In the genomic region with DNA sequence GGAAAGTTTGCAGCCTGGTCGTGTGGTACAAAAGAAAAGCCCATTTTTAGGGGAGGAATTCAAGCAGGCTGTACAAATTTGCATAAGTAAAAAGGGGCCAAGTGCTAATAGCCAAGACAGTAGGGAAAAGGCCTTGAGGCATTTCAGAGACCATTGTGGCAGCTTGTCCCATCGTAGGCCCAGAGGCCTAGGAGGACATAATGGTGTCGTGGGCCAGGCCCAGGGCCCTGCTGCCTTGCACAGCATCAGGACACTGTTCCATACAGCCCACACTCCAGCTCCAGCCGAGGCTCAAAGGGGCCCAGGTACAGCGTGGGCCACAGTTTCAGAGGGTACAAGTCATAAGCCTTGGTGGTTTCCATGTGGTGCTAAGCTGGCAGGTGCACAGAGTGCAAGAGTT, we compare ENCODE assay signal across 25 cellular contexts.
DNase-seq lines count a peak whose midpoint lies in the region; ATAC-seq, FAIRE-seq and TF ChIP-seq lines count a peak whose summit lies in the region.
"Had no signal": no experiment of that assay in that cellular context is flagged by ENCODE, and none has a peak within 500 bp of the region (broad histone marks: within the 10 kb centered on the region; RNA-seq: fewer than 3 reads in every experiment).

No MANE protein-coding gene starts in this region.

- FAIRE-seq in HepG2 (lab: Jason Lieb, UNC): no peak
- no peak for FAIRE-seq in K562 (lab: Jason Lieb, UNC)
- FAIRE-seq: GM12891 had no signal

- no peak for TF ChIP-seq CTCF in HepG2 (CRISPR knock-in tag; IDR thresholded peaks at IDR 0.05)
- TF ChIP-seq CTCF in right lobe of liver (IDR thresholded peaks at IDR 0.05): no peak
- TF ChIP-seq CTCF in HEK293 (tag by site-specific recombination; IDR thresholded peaks at IDR 0.05): no peak
- no peak for TF ChIP-seq CTCF in K562 (IDR thresholded peaks at IDR 0.05 in 2 of 3, conservative IDR thresholded peaks at IDR 0.05 in 1 of 3; ENCODE audit: insufficient read depth in 2 of 3, low read depth in 1 of 3, low read length in 3 of 3)
- no peak for TF ChIP-seq CTCF in PC-9 (conservative IDR thresholded peaks at IDR 0.05)
- TF ChIP-seq CTCF in transverse colon (IDR thresholded peaks at IDR 0.05): no peak

- H3K4me3 Mint-ChIP-seq in T-helper 17 cell: no peak overlapping the region
- H3K4me3 Mint-ChIP-seq: CD14-positive monocyte; CD4-positive, alpha-beta memory T cell; CD4-positive, CD25-positive, alpha-beta regulatory T cell; CD8-positive, alpha-beta memory T cell had no signal

- H3K4me3 ChIP-seq in HepG2 (replicated peaks in 1 of 3; ENCODE audit: insufficient read depth in 1 of 3, low read depth in 2 of 3, low read length in 3 of 3) (no peak overlapping the region), right lobe of liver (no peak overlapping the region), HEK293 (ENCODE audit: low read depth, low read length) (no peak overlapping the region), K562 (no peak overlapping the region), PC-9 (no peak overlapping the region), transverse colon (no peak overlapping the region)
- H3K4me3 ChIP-seq: BLaER1 had no signal

- intact Hi-C loops in HepG2 (cut with micrococcal nuclease; ENCODE audit: unreplicated experiment): no loop called here
- intact Hi-C loops in right lobe of liver (cut with DNase I): no loop called here
- intact Hi-C loops in K562 (cut with micrococcal nuclease): no loop called here
- intact Hi-C loops in PC-9 (cut with micrococcal nuclease; ENCODE audit: unreplicated experiment): no loop called here
- intact Hi-C loops in transverse colon (cut with DNase I; ENCODE audit: low total_unique reads): no loop called here

- H3K79me2 ChIP-seq in HepG2 (ENCODE audit: insufficient read depth, low read length) (no peaks in the 10 kb centered on the region), K562 (ENCODE audit: control insufficient read depth, insufficient read depth, low read length) (no peaks in the 10 kb centered on the region), PC-9 (ENCODE audit: low read depth) (no peaks in the 10 kb centered on the region)

- no peaks in the 10 kb centered on the region for H3K4me1 Mint-ChIP-seq in T-helper 17 cell
- H3K4me1 Mint-ChIP-seq: CD4-positive, alpha-beta memory T cell; CD4-positive, CD25-positive, alpha-beta regulatory T cell had no signal

- H3K9ac ChIP-seq in HepG2 (ENCODE audit: insufficient read depth, low read depth, low read length): no peak overlapping the region
- H3K9ac ChIP-seq in K562 (ENCODE audit: insufficient read depth in 1 of 2, low read depth in 2 of 2, low read length in 2 of 2): no peak overlapping the region
- H3K9ac ChIP-seq: BLaER1 had no signal

- TF ChIP-seq EP300 in HepG2 (IDR thresholded peaks at IDR 0.05; ENCODE audit: low read depth in 2 of 2, low read length in 2 of 2) (no peak), HepG2 (CRISPR knock-in tag; IDR thresholded peaks at IDR 0.05; ENCODE audit: borderline replicate concordance) (no peak), K562 (IDR thresholded peaks at IDR 0.05; ENCODE audit: low read length) (no peak), transverse colon (IDR thresholded peaks at IDR 0.05; ENCODE audit: low read depth) (no peak)

- BruUV-seq in HepG2 (replicated peaks; lab: Mats Ljungman, UMichigan): no TSS peak
- BruUV-seq in K562 (replicated peaks; lab: Mats Ljungman, UMichigan): no TSS peak
- no TSS peak for BruUV-seq in PC-9 (replicated peaks; lab: Mats Ljungman, UMichigan)

- CTCF ChIA-PET in HepG2 (lab: Yijun Ruan, JAX; ENCODE audit: low intra/inter-chr PET ratio, low total read pairs): no interaction called here
- CTCF ChIA-PET in HEK293 (lab: Yijun Ruan, JAX): no interaction called here
- CTCF ChIA-PET in K562 (lab: Yijun Ruan, JAX; ENCODE audit: low intra/inter-chr PET ratio): no interaction called here
- CTCF ChIA-PET in PC-9 (lab: Charles Lee): no interaction called here

- no peaks in the 10 kb centered on the region for H3K9me1 ChIP-seq in K562 (ENCODE audit: control insufficient read depth, insufficient read depth, low read length)

- H3K4me2 ChIP-seq in HepG2 (ENCODE audit: low read depth, low read length) (no peak overlapping the region), K562 (ENCODE audit: insufficient read depth, low read length) (no peak overlapping the region), PC-9 (no peak overlapping the region)
- H3K4me2 ChIP-seq: BLaER1 had no signal

- H4K20me1 ChIP-seq in HepG2 (ENCODE audit: insufficient read depth, low read length): no peaks in the 10 kb centered on the region
- H4K20me1 ChIP-seq in K562 (replicated peaks; ENCODE audit: control insufficient read depth, insufficient read depth, low read length): no peaks in the 10 kb centered on the region
- no peaks in the 10 kb centered on the region for H4K20me1 ChIP-seq in PC-9 (ENCODE audit: insufficient read depth)
- H4K20me1 ChIP-seq: BLaER1 had no signal

- in situ Hi-C loops in HepG2 (cut with HindIII; ENCODE audit: extremely low pct_ligation_motif_present, low pct_unique_long_range_greater_than_20kb): no loop called here
- in situ Hi-C loops in K562 (cut with MboI): no loop called here
- in situ Hi-C loops in transverse colon (cut with MboI; ENCODE audit: low pct_ligation_motif_present in 1 of 4, low pct_unique_long_range_greater_than_20kb in 1 of 4, low sequenced_read_pairs in 3 of 4): no loop called here

- H3K27ac ChIP-seq in HepG2 (ENCODE audit: extremely low read length, insufficient read depth, low read length): no peak overlapping the region
- H3K27ac ChIP-seq in right lobe of liver: no peak overlapping the region
- H3K27ac ChIP-seq in HEK293 (ENCODE audit: extremely low read depth, low read depth, low read length): no peak overlapping the region
- H3K27ac ChIP-seq in K562 (ENCODE audit: extremely low read depth, low read depth, low read length): no peak overlapping the region
- no peak overlapping the region for H3K27ac ChIP-seq in PC-9
- H3K27ac ChIP-seq in transverse colon: no peak overlapping the region
- H3K27ac ChIP-seq: 22Rv1, BLaER1 had no signal

- H3K36me3 Mint-ChIP-seq in T-helper 17 cell (ENCODE audit: low read depth): no peaks in the 10 kb centered on the region
- H3K36me3 Mint-ChIP-seq: CD14-positive monocyte; CD4-positive, alpha-beta memory T cell; CD4-positive, CD25-positive, alpha-beta regulatory T cell had no signal

- H3K9me3 ChIP-seq in HepG2 (ENCODE audit: low read length) (peaks cover 14% of the 10 kb centered on the region), right lobe of liver (no peaks in the 10 kb centered on the region), HEK293 (ENCODE audit: control insufficient read depth, insufficient read depth, low read depth, low read length) (no peaks in the 10 kb centered on the region), K562 (replicated peaks; ENCODE audit: control insufficient read depth, insufficient read depth, low read depth, low read length) (no peaks in the 10 kb centered on the region), T-helper 17 cell (ENCODE audit: control insufficient read depth, low read length, poor library complexity, severe bottlenecking) (no peaks in the 10 kb centered on the region), PC-9 (ENCODE audit: insufficient read depth, low read depth) (peaks cover 11% of the 10 kb centered on the region; the same call in 1 of the 2 replicates), transverse colon (no peaks in the 10 kb centered on the region)
- H3K9me3 ChIP-seq: BE2C had no signal

- POLR2A ChIA-PET in HepG2 (lab: Yijun Ruan, JAX): no interaction called here
- POLR2A ChIA-PET in HEK293 (lab: Yijun Ruan, JAX): no interaction called here
- POLR2A ChIA-PET in K562 (lab: Yijun Ruan, JAX): no interaction called here
- POLR2A ChIA-PET in PC-9 (lab: Charles Lee; ENCODE audit: unreplicated experiment): no interaction called here

- TF ChIP-seq POLR2A in HepG2 (IDR thresholded peaks at IDR 0.05; ENCODE audit: insufficient read depth in 1 of 2, low read depth in 2 of 2, low read length in 2 of 2) (no peak), right lobe of liver (IDR thresholded peaks at IDR 0.05) (no peak), K562 (conservative IDR thresholded peaks at IDR 0.05) (no peak), transverse colon (IDR thresholded peaks at IDR 0.05) (no peak)

- no peaks in the 10 kb centered on the region; a peak in 1 of 5 replicates for H3K27me3 ChIP-seq in HepG2 (ENCODE audit: control insufficient read depth in 1 of 2, insufficient read depth in 2 of 2, low read length in 2 of 2)
- no peaks in the 10 kb centered on the region for H3K27me3 ChIP-seq in right lobe of liver
- peaks cover 0 to 15% of the 10 kb centered on the region in 2 experiments; a peak in 2 of 5 replicates for H3K27me3 ChIP-seq in K562 (ENCODE audit: control insufficient read depth in 2 of 2, insufficient read depth in 2 of 2, low read length in 2 of 2)
- H3K27me3 ChIP-seq in PC-9 (ENCODE audit: insufficient read depth, low read depth): peaks cover 88% of the 10 kb centered on the region
- H3K27me3 ChIP-seq in transverse colon: no peaks in the 10 kb centered on the region
- H3K27me3 ChIP-seq: BE2C, BLaER1 had no signal

- TF ChIP-seq RAD21 in HepG2 (CRISPR knock-in tag; IDR thresholded peaks at IDR 0.05): no peak
- TF ChIP-seq RAD21 in K562 (CRISPR knock-in tag; conservative IDR thresholded peaks at IDR 0.05 in 1 of 2, IDR thresholded peaks at IDR 0.05 in 1 of 2): no peak

- H3F3A ChIP-seq in PC-9 (ENCODE audit: insufficient read depth, low read depth): no peaks in the 10 kb centered on the region

- ATAC-seq in HepG2 (no peak), right lobe of liver (no peak), K562 (no peak), T-helper 17 cell (no peak)

- H3K4me1 ChIP-seq in HepG2 (ENCODE audit: insufficient read depth, low read length) (peaks cover 2% of the 10 kb centered on the region), right lobe of liver (no peaks in the 10 kb centered on the region), HEK293 (ENCODE audit: control insufficient read depth, insufficient read depth, low read length) (no peaks in the 10 kb centered on the region), K562 (replicated peaks in 1 of 2; ENCODE audit: control insufficient read depth in 2 of 2, insufficient read depth in 2 of 2, low read length in 2 of 2) (no peaks in the 10 kb centered on the region), PC-9 (replicated peaks; ENCODE audit: insufficient read depth) (no peaks in the 10 kb centered on the region), transverse colon (no peaks in the 10 kb centered on the region)
- H3K4me1 ChIP-seq: BE2C had no signal

- H2AFZ ChIP-seq in HepG2 (ENCODE audit: low read length) (no peak overlapping the region), K562 (ENCODE audit: low read depth, low read length) (no peak overlapping the region), PC-9 (no peak overlapping the region)

- no peaks in the 10 kb centered on the region for H3K36me3 ChIP-seq in HepG2 (replicated peaks in 1 of 2; ENCODE audit: control insufficient read depth in 1 of 2, insufficient read depth in 2 of 2, low read length in 2 of 2)
- H3K36me3 ChIP-seq in right lobe of liver: no peaks in the 10 kb centered on the region
- H3K36me3 ChIP-seq in HEK293 (ENCODE audit: control insufficient read depth in 2 of 2, insufficient read depth in 1 of 2, low read length in 2 of 2): no peaks in the 10 kb centered on the region
- no peaks in the 10 kb centered on the region for H3K36me3 ChIP-seq in K562 (ENCODE audit: control insufficient read depth, insufficient read depth, low read length)
- H3K36me3 ChIP-seq in PC-9 (ENCODE audit: low read depth): no peaks in the 10 kb centered on the region
- no peaks in the 10 kb centered on the region for H3K36me3 ChIP-seq in transverse colon
- H3K36me3 ChIP-seq: BE2C, BLaER1 had no signal

- DNase-seq in HepG2 (ENCODE audit: low spot score): no peak
- DNase-seq in right lobe of liver: no peak
- no peak for DNase-seq in K562 (ENCODE audit: extremely low read depth in 1 of 4, low spot score in 3 of 4)
- no peak for DNase-seq in T-helper 17 cell
- DNase-seq in PC-9: no peak
- no peak for DNase-seq in transverse colon
- DNase-seq: ACHN; BE2C; C1 segment of cervical spinal cord; CD4-positive, alpha-beta memory T cell; CD4-positive, CD25-positive, alpha-beta regulatory T cell; CD8-positive, alpha-beta memory T cell; COR-L47; DMS 273 treated with DMSO at 0.1 percent for 48 hours; DMS153; DMS53; DMS79; DND-41; EL; GDM1 had no signal

- WGBS in HepG2 (ENCODE audit: low lambda C conversion rate): 2% methylated on average over 2 of the region's 5 CpGs
- 88% methylated on average over 3 of the region's 5 CpGs for WGBS in right lobe of liver (ENCODE audit: insufficient coverage, low coverage, low lambda C conversion rate, missing lambda C conversion rate)
- 0% methylated on average over 5 of the region's 5 CpGs for WGBS in K562 (ENCODE audit: insufficient coverage, low coverage, missing lambda C conversion rate)
- 90 to 100% methylated on average over 1 to 5 of the region's 5 CpGs for WGBS in transverse colon (ENCODE audit: low coverage in 1 of 2), 2 donors

- H3K27me3 Mint-ChIP-seq in T-helper 17 cell: peaks cover 14% of the 10 kb centered on the region

- H3K9me2 ChIP-seq in PC-9 (ENCODE audit: insufficient read depth): no peaks in the 10 kb centered on the region

- H3K27ac Mint-ChIP-seq in T-helper 17 cell: no peak overlapping the region
- H3K27ac Mint-ChIP-seq: CD14-positive monocyte; CD4-positive, alpha-beta memory T cell; CD4-positive, CD25-positive, alpha-beta regulatory T cell; CD8-positive, alpha-beta memory T cell had no signal
